9 cellular contexts compared by ENCODE assay signal in the genomic region with DNA sequence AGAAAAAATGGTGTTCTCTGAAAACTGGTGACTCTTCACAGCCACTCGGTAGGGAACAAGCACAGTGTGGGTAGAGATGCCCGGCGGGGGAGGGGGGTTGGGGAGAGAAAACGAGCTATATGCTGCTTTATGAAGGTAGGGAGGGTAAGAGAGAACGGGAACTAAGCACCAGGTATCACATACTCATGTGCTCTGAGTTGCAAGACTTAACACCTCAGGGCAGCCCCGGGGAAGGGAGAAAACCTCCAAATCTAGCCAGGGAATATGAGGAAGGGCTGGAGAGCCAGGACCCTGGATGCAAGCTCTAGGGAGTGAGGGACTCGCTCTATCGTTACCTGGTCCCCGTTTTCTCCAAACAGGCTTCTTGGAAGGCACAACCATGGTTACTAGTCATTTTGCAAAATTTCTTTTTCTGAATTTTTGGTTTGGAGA. TPM values are rescaled to one million over a fixed set of nuclear protein-coding genes. Genes with fewer than 3 reads are reported as not detected.
DNase-seq lines count a peak whose midpoint lies in the region; FAIRE-seq and TF ChIP-seq lines count a peak whose summit lies in the region.
"Had no signal": no experiment of that assay in that cellular context is flagged by ENCODE, and none has a peak within 500 bp of the region (broad histone marks: within the 10 kb centered on the region; RNA-seq: fewer than 3 reads in every experiment).

No MANE protein-coding gene starts in this region.

- TF ChIP-seq CTCF in fibroblast of the aortic adventitia (IDR thresholded peaks at IDR 0.05; ENCODE audit: insufficient read depth, low read length), result no peak

- peak; percentile 81 for FAIRE-seq in GM19239 (lab: Jason Lieb, UNC)

- H3K4me3 ChIP-seq in fibroblast of the aortic adventitia (ENCODE audit: low read depth, low read length), result peak overlapping the region; percentile 62

- DNase-seq in GM19239 (ENCODE audit: insufficient read length, low spot score) (no peak), fibroblast of the aortic adventitia (ENCODE audit: low read depth) (no peak), AG20443 (ENCODE audit: low spot score) (no peak), T-helper 9 cell (no peak), ecto neural progenitor cell (ENCODE audit: low spot score) (no peak), NCI-H2107 treated with DMSO at 0.1 percent for 48 hours (lab: John Stamatoyannopoulos, UW; ENCODE audit: unreplicated experiment) (no peak)
- peak; percentile 32 for DNase-seq in activated CD4-positive, alpha-beta T cell treated with anti-CD3 and anti-CD28 coated beads for 48 hours
- peak; percentile 47 for DNase-seq in stimulated activated CD4-positive, alpha-beta T cell treated with anti-CD3 and anti-CD28 coated beads, Interleukin-4, amount 100 ng/mL, for 1 hour
- DNase-seq: NCI-H1436 treated with DMSO at 0.1 percent for 48 hours had no signal

RNA-seq across cellular contexts. Expression of a gene that starts 35.3 kb away (rescaled TPM):
- total RNA-seq in fibroblast of the aortic adventitia (ENCODE audit: low replicate concordance), result 36.4 and 57.6 TPM in 2 replicates

RNA-seq across cellular contexts. Expression of a gene that starts 48.4 kb away (rescaled TPM):
- 38.8 and 39.9 TPM in 2 replicates for total RNA-seq in fibroblast of the aortic adventitia (ENCODE audit: low replicate concordance)

Comparison
In these comparisons a context has a peak if more than half of its experiments do, and no peak if none do; other contexts are left out.
1. DNase-seq: peak in activated CD4-positive, alpha-beta T cell treated with anti-CD3 and anti-CD28 coated beads for 48 hours (single experiment) and stimulated activated CD4-positive, alpha-beta T cell treated with anti-CD3 and anti-CD28 coated beads, Interleukin-4, amount 100 ng/mL, for 1 hour (single experiment); none in GM19239 (single experiment), fibroblast of the aortic adventitia (single experiment), AG20443 (single experiment), T-helper 9 cell (single experiment), ecto neural progenitor cell (single experiment) and NCI-H2107 treated with DMSO at 0.1 percent for 48 hours (single experiment).